7 cellular contexts compared by ENCODE assay signal in genomic region chr9:137327641-137328569, GRCh38. TPM values are rescaled to one million over a fixed set of nuclear protein-coding genes. Genes with fewer than 3 reads are reported as not detected.
DNase-seq lines count a peak whose midpoint lies in the region; ATAC-seq, FAIRE-seq and TF ChIP-seq lines count a peak whose summit lies in the region.
"Not testable (repeated sequence)": the region's sequence is repeated elsewhere in the genome, so short reads cannot be mapped to it uniquely, and the experiment has no call there.

No MANE protein-coding gene starts in this region.

- 73 to 77% methylated on average over 8 of the region's 8 CpGs for WGBS in pancreas, 2 donors

- not testable (repeated sequence) for H3K9me3 ChIP-seq in CD4-positive, alpha-beta T cell (ENCODE audit: control insufficient read depth, low read length); HEK293 (ENCODE audit: control insufficient read depth, insufficient read depth, low read depth, low read length); pancreas

- not testable (repeated sequence) for H3K36me3 Mint-ChIP-seq in CD4-positive, alpha-beta T cell (ENCODE audit: low read depth); T-helper 2 cell treated with Interferon-gamma antibody and Interleukin-4, amounts not matched to agents 5 μg/mL and 100 μg/mL, for 36 hours (ENCODE audit: low read depth); activated T-helper 1 cell treated with anti-CD3 and anti-CD28 coated beads, Interleukin-12 subunit alpha, Interleukin-12 subunit beta, Interleukin-2, Interleukin-4 antibody, amounts not matched to agents 30 ng/mL and 10 ng/mL and 1 ng/mL, durations not matched to agents 14 hours and 24 hours and 36 hours (ENCODE audit: low read depth)

- not testable (repeated sequence) for H3K27ac ChIP-seq in CD4-positive, alpha-beta T cell (ENCODE audit: low read depth, low read length); HEK293 (ENCODE audit: extremely low read depth, low read depth, low read length); pancreas

- not testable (repeated sequence) for H3K4me3 Mint-ChIP-seq in CD4-positive, alpha-beta T cell; T-helper 2 cell treated with Interferon-gamma antibody and Interleukin-4, amounts not matched to agents 5 μg/mL and 100 μg/mL, for 36 hours; activated T-helper 1 cell treated with anti-CD3 and anti-CD28 coated beads, Interleukin-12 subunit alpha, Interleukin-12 subunit beta, Interleukin-2, Interleukin-4 antibody, amounts not matched to agents 30 ng/mL and 10 ng/mL and 1 ng/mL, durations not matched to agents 14 hours and 24 hours and 36 hours

- H3K36me3 ChIP-seq in HEK293 (ENCODE audit: control insufficient read depth in 2 of 2, insufficient read depth in 1 of 2, low read length in 2 of 2); bronchial epithelial cell (ENCODE audit: control insufficient read depth, insufficient read depth, low read length); pancreas: not testable (repeated sequence)

- POLR2A ChIA-PET in CD4-positive, alpha-beta T cell (lab: Charles Lee), result interaction anchor here (0.7 kb wide), 1 partner anchor 60 kb away, joined by 4 read pairs; no protein-coding TSS in a partner anchor
- POLR2A ChIA-PET in HEK293 (lab: Yijun Ruan, JAX), result interaction anchor here (0.7 kb wide), 1 partner anchor 21 kb away, joined by 3 read pairs; no protein-coding TSS in a partner anchor

- TF ChIP-seq CTCF in CD4-positive, alpha-beta T cell (IDR thresholded peaks at IDR 0.05); HEK293 (tag by site-specific recombination; IDR thresholded peaks at IDR 0.05); bronchial epithelial cell (IDR thresholded peaks at IDR 0.05; ENCODE audit: insufficient read depth, low read length, severe bottlenecking); pancreas (IDR thresholded peaks at IDR 0.05): not testable (repeated sequence)

- peak overlapping the region; percentile 20 for H3K27ac Mint-ChIP-seq in CD4-positive, alpha-beta T cell
- peak overlapping the region; percentile 26 for H3K27ac Mint-ChIP-seq in T-helper 2 cell treated with Interferon-gamma antibody and Interleukin-4, amounts not matched to agents 5 μg/mL and 100 μg/mL, for 36 hours
- H3K27ac Mint-ChIP-seq in activated T-helper 1 cell treated with anti-CD3 and anti-CD28 coated beads, Interleukin-12 subunit alpha, Interleukin-12 subunit beta, Interleukin-2, Interleukin-4 antibody, amounts not matched to agents 30 ng/mL and 10 ng/mL and 1 ng/mL, durations not matched to agents 14 hours and 24 hours and 36 hours, result peak overlapping the region; percentile 78

- not testable (repeated sequence) for H3K9me3 Mint-ChIP-seq in CD4-positive, alpha-beta T cell
- peaks cover 22% of the 10 kb centered on the region for H3K9me3 Mint-ChIP-seq in T-helper 2 cell treated with Interferon-gamma antibody and Interleukin-4, amounts not matched to agents 5 μg/mL and 100 μg/mL, for 36 hours
- H3K9me3 Mint-ChIP-seq in activated T-helper 1 cell treated with anti-CD3 and anti-CD28 coated beads, Interleukin-12 subunit alpha, Interleukin-12 subunit beta, Interleukin-2, Interleukin-4 antibody, amounts not matched to agents 30 ng/mL and 10 ng/mL and 1 ng/mL, durations not matched to agents 14 hours and 24 hours and 36 hours, result peaks cover 19% of the 10 kb centered on the region

- FAIRE-seq in bronchial epithelial cell (lab: Jason Lieb, UNC), result peak; percentile 87
- FAIRE-seq in pancreas (lab: Jason Lieb, UNC), result peak; percentile 100

- not testable (repeated sequence) for H3K27me3 ChIP-seq in CD4-positive, alpha-beta T cell (ENCODE audit: control insufficient read depth, insufficient read depth, low read length); bronchial epithelial cell (ENCODE audit: control insufficient read depth, insufficient read depth, low read length); pancreas

- CTCF ChIA-PET in CD4-positive, alpha-beta T cell (lab: Charles Lee), result not testable (repeated sequence)
- CTCF ChIA-PET in HEK293 (lab: Yijun Ruan, JAX), result interaction anchor here (0.7 kb wide), 2 partner anchors 159 to 207 kb away, joined by 3 read pairs; no protein-coding TSS in a partner anchor

- H3K4me3 ChIP-seq in HEK293 (ENCODE audit: low read depth, low read length); bronchial epithelial cell (ENCODE audit: low read depth, low read length); pancreas: not testable (repeated sequence)

- ATAC-seq in CD4-positive, alpha-beta T cell (ENCODE audit: poor library complexity); pancreas: not testable (repeated sequence)

- intact Hi-C loops in CD4-positive, alpha-beta T cell (cut with DNase I, micrococcal nuclease); activated T-helper 1 cell treated with anti-CD3 and anti-CD28 coated beads, Interleukin-12 subunit alpha, Interleukin-12 subunit beta, Interleukin-2, Interleukin-4 antibody, amounts not matched to agents 30 ng/mL and 10 ng/mL and 1 ng/mL, durations not matched to agents 14 hours and 24 hours and 36 hours (cut with micrococcal nuclease); pancreas (cut with DNase I): not testable (repeated sequence)

- DNase-seq in CD4-positive, alpha-beta T cell; T-helper 2 cell treated with Interferon-gamma antibody and Interleukin-4, amounts not matched to agents 5 μg/mL and 100 μg/mL, for 36 hours (ENCODE audit: low spot score); activated T-helper 1 cell treated with anti-CD3 and anti-CD28 coated beads, Interleukin-12 subunit alpha, Interleukin-12 subunit beta, Interleukin-2, Interleukin-4 antibody, amounts not matched to agents 30 ng/mL and 10 ng/mL and 1 ng/mL, durations not matched to agents 14 hours and 24 hours and 36 hours (ENCODE audit: low spot score); pancreas: not testable (repeated sequence)
- peak; percentile 59 for DNase-seq in bronchial epithelial cell (ENCODE audit: low read depth)
- peak; percentile 3 for DNase-seq in fibroblast of peridontal ligament (ENCODE audit: extremely low read depth)

- H3K4me1 ChIP-seq in HEK293 (ENCODE audit: control insufficient read depth, insufficient read depth, low read length); pancreas: not testable (repeated sequence)

- peaks cover 37% of the 10 kb centered on the region for H3K27me3 Mint-ChIP-seq in CD4-positive, alpha-beta T cell
- not testable (repeated sequence) for H3K27me3 Mint-ChIP-seq in T-helper 2 cell treated with Interferon-gamma antibody and Interleukin-4, amounts not matched to agents 5 μg/mL and 100 μg/mL, for 36 hours (ENCODE audit: low read depth); activated T-helper 1 cell treated with anti-CD3 and anti-CD28 coated beads, Interleukin-12 subunit alpha, Interleukin-12 subunit beta, Interleukin-2, Interleukin-4 antibody, amounts not matched to agents 30 ng/mL and 10 ng/mL and 1 ng/mL, durations not matched to agents 14 hours and 24 hours and 36 hours (ENCODE audit: insufficient read depth)

- H3K4me1 Mint-ChIP-seq in CD4-positive, alpha-beta T cell (ENCODE audit: low read depth); T-helper 2 cell treated with Interferon-gamma antibody and Interleukin-4, amounts not matched to agents 5 μg/mL and 100 μg/mL, for 36 hours (ENCODE audit: low read depth): not testable (repeated sequence)
- H3K4me1 Mint-ChIP-seq in activated T-helper 1 cell treated with anti-CD3 and anti-CD28 coated beads, Interleukin-12 subunit alpha, Interleukin-12 subunit beta, Interleukin-2, Interleukin-4 antibody, amounts not matched to agents 30 ng/mL and 10 ng/mL and 1 ng/mL, durations not matched to agents 14 hours and 24 hours and 36 hours (ENCODE audit: low read depth), result peaks cover 23% of the 10 kb centered on the region

TF ChIP-seq in HEK293, 187 proteins besides CTCF, POLR2A, EP300 and RAD21:
- TF ChIP-seq EGR2 (tag by site-specific recombination; IDR thresholded peaks at IDR 0.05; ENCODE audit: low read depth), result peak; percentile 89
- TF ChIP-seq WT1 (tag by site-specific recombination; IDR thresholded peaks at IDR 0.05), result peak; percentile 47; the same call in 1 of the 2 replicates
- peak; percentile 69 for TF ChIP-seq ZFHX2 (tag by site-specific recombination; conservative IDR thresholded peaks at IDR 0.05)
- TF ChIP-seq, protein P1, sequence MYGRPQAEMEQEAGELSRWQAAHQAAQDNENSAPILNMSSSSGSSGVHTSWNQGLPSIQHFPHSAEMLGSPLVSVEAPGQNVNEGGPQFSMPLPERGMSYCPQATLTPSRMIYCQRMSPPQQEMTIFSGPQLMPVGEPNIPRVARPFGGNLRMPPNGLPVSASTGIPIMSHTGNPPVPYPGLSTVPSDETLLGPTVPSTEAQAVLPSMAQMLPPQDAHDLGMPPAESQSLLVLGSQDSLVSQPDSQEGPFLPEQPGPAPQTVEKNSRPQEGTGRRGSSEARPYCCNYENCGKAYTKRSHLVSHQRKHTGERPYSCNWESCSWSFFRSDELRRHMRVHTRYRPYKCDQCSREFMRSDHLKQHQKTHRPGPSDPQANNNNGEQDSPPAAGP (tag by site-specific recombination; IDR thresholded peaks at IDR 0.05), result 0 out of 2 replicates have a peak, but pooled peaks have one; percentile 35

RNA-seq across cellular contexts. Expression of gene NRARP, which starts 25.8 kb away (rescaled TPM):
- total RNA-seq in CD4-positive, alpha-beta T cell, result 1 to 10 TPM in 1 of 2 experiments, under 1 TPM in 1; 0.96 to 1.4 TPM
- 15.2 and 15.4 TPM in 2 replicates for total RNA-seq in activated T-helper 1 cell treated with anti-CD3 and anti-CD28 coated beads, Interleukin-12 subunit alpha, Interleukin-12 subunit beta, Interleukin-2, Interleukin-4 antibody, amounts not matched to agents 30 ng/mL and 10 ng/mL and 1 ng/mL, durations not matched to agents 14 hours and 24 hours and 36 hours
- 3.4 and 14.5 TPM in 2 replicates for total RNA-seq in bronchial epithelial cell
- 10 to 100 TPM in 4 of 6 donors, 1 to 10 TPM in 2; 7.5 to 23.4 (median 13.6) TPM for total RNA-seq in pancreas
- polyA plus RNA-seq in pancreas, result 1 to 10 TPM; 1.3 to 2.7 TPM

RNA-seq across cellular contexts. Expression of gene TOR4A, which starts 50.4 kb away (rescaled TPM):
- under 1 TPM; 0.67 to 0.80 TPM for total RNA-seq in CD4-positive, alpha-beta T cell
- total RNA-seq in activated T-helper 1 cell treated with anti-CD3 and anti-CD28 coated beads, Interleukin-12 subunit alpha, Interleukin-12 subunit beta, Interleukin-2, Interleukin-4 antibody, amounts not matched to agents 30 ng/mL and 10 ng/mL and 1 ng/mL, durations not matched to agents 14 hours and 24 hours and 36 hours, result 11.6 and 11.7 TPM in 2 replicates
- total RNA-seq in bronchial epithelial cell, result 18.7 and 25.0 TPM in 2 replicates
- 1 to 10 TPM; 2.5 to 6.8 (median 4.3) TPM for total RNA-seq in pancreas
- polyA plus RNA-seq in pancreas, result 1 to 10 TPM; 1.4 to 3.0 TPM

Comparison
In these comparisons a context has a peak if more than half of its experiments do, and no peak if none do; other contexts are left out.
1. H3K27ac Mint-ChIP-seq: peak in every context shown above with its lines; median percentile 78 in activated T-helper 1 cell treated with anti-CD3 and anti-CD28 coated beads, Interleukin-12 subunit alpha, Interleukin-12 subunit beta, Interleukin-2, Interleukin-4 antibody, amounts not matched to agents 30 ng/mL and 10 ng/mL and 1 ng/mL, durations not matched to agents 14 hours and 24 hours and 36 hours; 26 in T-helper 2 cell treated with Interferon-gamma antibody and Interleukin-4, amounts not matched to agents 5 μg/mL and 100 μg/mL, for 36 hours; 20 in CD4-positive, alpha-beta T cell.